In genomic region chr2:112433480-112433879, GRCh38 we compare ENCODE assay signal across 8 cellular contexts. TPM values are rescaled to one million over a fixed set of nuclear protein-coding genes. Genes with fewer than 3 reads are reported as not detected.
DNase-seq lines count a peak whose midpoint lies in the region; ATAC-seq and TF ChIP-seq lines count a peak whose summit lies in the region.
"Not testable (repeated sequence)": the region's sequence is repeated elsewhere in the genome, so short reads cannot be mapped to it uniquely, and the experiment has no call there.

TSS of gene RGPD8 (minus strand) at chr2:112433645. CDS start at chr2:112433453, 192 bp downstream.

- TF ChIP-seq CTCF in GM23338 (conservative IDR thresholded peaks at IDR 0.05; ENCODE audit: low read depth in 2 of 2) (peak; percentile 55 to 56), suprapubic skin (IDR thresholded peaks at IDR 0.05) (peak; percentile 40 to 70)

- POLR2A ChIA-PET in activated CD4-positive, alpha-beta T cell treated with anti-CD3 and anti-CD28 coated beads, Interleukin-2, amount 10 ng/mL, durations not matched to agents 7 days and 5 days (lab: Charles Lee) = not testable (repeated sequence)

- not testable (repeated sequence) for H3F3A ChIP-seq in GM23338 (replicated peaks; ENCODE audit: low read depth)

- TF ChIP-seq POLR2A in suprapubic skin (IDR thresholded peaks at IDR 0.05) = not testable (repeated sequence)

- H3K79me2 ChIP-seq in GM23338 (replicated peaks; ENCODE audit: insufficient read depth) = not testable (repeated sequence)

- H3K36me3 ChIP-seq in GM23338 (ENCODE audit: insufficient read depth); HUES64 (ENCODE audit: insufficient read depth, low read length); suprapubic skin: not testable (repeated sequence)

- not testable (repeated sequence) for H3K4me1 ChIP-seq in GM23338 (ENCODE audit: insufficient read depth); HUES64 (ENCODE audit: insufficient read depth, low read length); suprapubic skin

- H3K9me3 Mint-ChIP-seq in GM23338; activated CD4-positive, alpha-beta T cell treated with anti-CD3 and anti-CD28 coated beads, Interleukin-2, amount 10 ng/mL, durations not matched to agents 7 days and 5 days: not testable (repeated sequence)

- H3K4me1 Mint-ChIP-seq in GM23338; activated CD4-positive, alpha-beta T cell treated with anti-CD3 and anti-CD28 coated beads, Interleukin-2, amount 10 ng/mL, durations not matched to agents 7 days and 5 days: not testable (repeated sequence)

- DNase-seq in GM04504 (ENCODE audit: low read depth) (peak; percentile 57), GM23338 (ENCODE audit: low spot score) (peak; percentile 79), pulmonary artery endothelial cell (ENCODE audit: low read depth, low spot score) (peak; percentile 35), suprapubic skin (ENCODE audit: low spot score in 2 of 2) (peak; percentile 89 to 93)
- DNase-seq in activated CD4-positive, alpha-beta T cell treated with anti-CD3 and anti-CD28 coated beads, Interleukin-2, amount 10 ng/mL, durations not matched to agents 7 days and 5 days = peak; percentile 92
- DNase-seq in caudate nucleus (lab: John Stamatoyannopoulos, UW) = not testable (repeated sequence)

- H2AFZ ChIP-seq in GM23338 = 0 out of 2 replicates have a peak within 1 kb of the TSS, but pooled peaks have one; percentile 76

- H3K27ac Mint-ChIP-seq in GM23338 = not testable (repeated sequence)
- H3K27ac Mint-ChIP-seq in activated CD4-positive, alpha-beta T cell treated with anti-CD3 and anti-CD28 coated beads, Interleukin-2, amount 10 ng/mL, durations not matched to agents 7 days and 5 days = peak within 1 kb of the TSS; percentile 76

- not testable (repeated sequence) for H3K27me3 Mint-ChIP-seq in GM23338 (ENCODE audit: insufficient read depth, low read depth, poor library complexity); activated CD4-positive, alpha-beta T cell treated with anti-CD3 and anti-CD28 coated beads, Interleukin-2, amount 10 ng/mL, durations not matched to agents 7 days and 5 days

- H3K27me3 ChIP-seq in GM23338 (ENCODE audit: insufficient read depth); HUES64 (ENCODE audit: insufficient read depth, low read length): not testable (repeated sequence)
- peaks cover 12% of the 10 kb centered on the region for H3K27me3 ChIP-seq in suprapubic skin

- H3K4me3 ChIP-seq in GM23338 (peak within 1 kb of the TSS; percentile 60), HUES64 (ENCODE audit: low read length) (peak within 1 kb of the TSS; percentile 54), iPS-11a (ENCODE audit: low read depth, low read length) (peak within 1 kb of the TSS; percentile 13), suprapubic skin (peak within 1 kb of the TSS; percentile 63)

- H3K9me2 ChIP-seq in GM23338 (ENCODE audit: insufficient read depth) = not testable (repeated sequence)

- peak; percentile 75 for ATAC-seq in GM23338

- TF ChIP-seq EP300 in suprapubic skin (IDR thresholded peaks at IDR 0.05) = not testable (repeated sequence)

- not testable (repeated sequence) for H3K9me3 ChIP-seq in HUES64 (ENCODE audit: insufficient read depth, low read depth, low read length); suprapubic skin

- H3K4me3 Mint-ChIP-seq in GM23338 = peak within 1 kb of the TSS; percentile 76
- peak within 1 kb of the TSS; percentile 70 for H3K4me3 Mint-ChIP-seq in activated CD4-positive, alpha-beta T cell treated with anti-CD3 and anti-CD28 coated beads, Interleukin-2, amount 10 ng/mL, durations not matched to agents 7 days and 5 days

- not testable (repeated sequence) for H3K36me3 Mint-ChIP-seq in GM23338 (ENCODE audit: low read depth); activated CD4-positive, alpha-beta T cell treated with anti-CD3 and anti-CD28 coated beads, Interleukin-2, amount 10 ng/mL, durations not matched to agents 7 days and 5 days (ENCODE audit: low read depth)

- H3K4me2 ChIP-seq in GM23338 = peak within 1 kb of the TSS; percentile 75

- H3K27ac ChIP-seq in GM23338 (ENCODE audit: low read depth); HUES64 (ENCODE audit: low read depth, low read length): not testable (repeated sequence)
- H3K27ac ChIP-seq in caudate nucleus (ENCODE audit: low read depth, low read length) = peak within 1 kb of the TSS; percentile 8
- peak within 1 kb of the TSS; percentile 85 for H3K27ac ChIP-seq in suprapubic skin

- WGBS in HUES64 = 2% methylated on average over 7 of the region's 26 CpGs
- 0% methylated on average over 26 of the region's 26 CpGs for WGBS in suprapubic skin

- 0 out of 2 replicates have a peak within 1 kb of the TSS, but pooled peaks have one; percentile 36 for H3K9ac ChIP-seq in HUES64 (ENCODE audit: low read depth, low read length)

- H4K20me1 ChIP-seq in GM23338 (replicated peaks; ENCODE audit: insufficient read depth) = not testable (repeated sequence)

- CTCF ChIA-PET in activated CD4-positive, alpha-beta T cell treated with anti-CD3 and anti-CD28 coated beads, Interleukin-2, amount 10 ng/mL, durations not matched to agents 7 days and 5 days (lab: Charles Lee) = interaction anchor here (0.5 to 0.7 kb wide), 3 partner anchors 312 to 601 kb away, joined by 3 to 4 read pairs (median 3); no protein-coding TSS in a partner anchor

RNA-seq across cellular contexts. Expression of gene RGPD8, which starts in this region (rescaled TPM):
- 4.9 and 8.6 TPM in 2 replicates for total RNA-seq in GM23338 (2014; rRNA removed; shearing (Covaris generic))
- 0.54 and 1.1 TPM in 2 replicates for polyA plus RNA-seq in GM23338 (2016; fragmentation: Nextera tagmentation; extraction: Ambion mirVana)
- polyA plus RNA-seq in HUES64 (2013, experiment 1 of 2) = 5.1 TPM
- polyA plus RNA-seq in HUES64 (2013, experiment 2 of 2) = 5.1 TPM
- 1 to 10 TPM; 4.1 to 4.2 TPM for total RNA-seq in activated CD4-positive, alpha-beta T cell treated with anti-CD3 and anti-CD28 coated beads, Interleukin-2, amount 10 ng/mL, durations not matched to agents 7 days and 5 days
- total RNA-seq in pulmonary artery endothelial cell = 7.5 and 12.6 TPM in 2 replicates
- 10 to 100 TPM; 12.1 to 69.9 (median 19.1) TPM for total RNA-seq in suprapubic skin

Comparison
In these comparisons a context has a peak if more than half of its experiments do, and no peak if none do; other contexts are left out.
1. H3K4me3 ChIP-seq: peak in every context shown above with its lines; median percentile 63 in suprapubic skin; 60 in GM23338; 54 in HUES64; 13 in iPS-11a.